ENCODE assay signal across 24 cellular contexts in genomic region chr7:156620246-156620775, GRCh38. TPM values are rescaled to one million over a fixed set of nuclear protein-coding genes. Genes with fewer than 3 reads are reported as not detected.
"Had no signal": no experiment of that assay in that cellular context is flagged by ENCODE, and none has a peak within 500 bp of the region (broad histone marks: within the 10 kb centered on the region; RNA-seq: fewer than 3 reads in every experiment).

No MANE protein-coding gene starts in this region.

- H3K36me3 ChIP-seq: gastrocnemius medialis, heart right ventricle, left ventricle myocardium inferior, lower lobe of right lung, neural progenitor cell, ovary, suprapubic skin, thyroid gland, upper lobe of left lung, uterus had no signal

- H3K9me3 Mint-ChIP-seq: natural killer cell treated with Interleukin-12 subunit alpha and Interleukin-12 subunit beta and Interleukin-15 and Interleukin-18, amount 100 ng/mL, for 72 hours had no signal

- H3K27ac ChIP-seq: dorsolateral prefrontal cortex, gastrocnemius medialis, heart right ventricle, left ventricle myocardium inferior, lower lobe of right lung, neural progenitor cell, ovary, suprapubic skin, thyroid gland, upper lobe of left lung, uterus had no signal

- FAIRE-seq: small intestine had no signal

- H3K4me2 ChIP-seq: neural progenitor cell had no signal

- H2AFZ ChIP-seq: neural progenitor cell had no signal

- H3K4me3 Mint-ChIP-seq: memory B cell; natural killer cell treated with Interleukin-12 subunit alpha and Interleukin-12 subunit beta and Interleukin-15 and Interleukin-18, amount 100 ng/mL, for 72 hours; neural progenitor cell had no signal

- H3K27ac Mint-ChIP-seq: memory B cell; natural killer cell treated with Interleukin-12 subunit alpha and Interleukin-12 subunit beta and Interleukin-15 and Interleukin-18, amount 100 ng/mL, for 72 hours; neural progenitor cell had no signal

- H3K9ac ChIP-seq: neural progenitor cell had no signal

- ATAC-seq: gastrocnemius medialis; heart right ventricle; left cardiac atrium; lower lobe of right lung; natural killer cell treated with Interleukin-12 subunit alpha and Interleukin-12 subunit beta and Interleukin-15 and Interleukin-18, amount 100 ng/mL, for 72 hours; right cardiac atrium; stimulated activated naive CD8-positive, alpha-beta T cell treated with anti-CD3 and anti-CD28 coated beads, Interleukin-15, Interleukin-2, amounts not matched to agents 100 U/mL and 50 U/mL, for 24 hours had no signal

- DNase-seq: cortex of kidney; dorsolateral prefrontal cortex; effector CD8-positive, alpha-beta T cell; gastrocnemius medialis; heart right ventricle; hypothalamus; islet precursor cell; left cardiac atrium; left ventricle myocardium inferior; lower lobe of right lung; midbrain; nucleus accumbens; ovary; small intestine; stimulated activated CD4-positive, alpha-beta T cell treated with anti-CD3 and anti-CD28 coated beads, Interleukin-2, amount 100 ng/mL, for 48 hours; stimulated activated naive CD8-positive, alpha-beta T cell treated with anti-CD3 and anti-CD28 coated beads, Interleukin-15, Interleukin-2, amounts not matched to agents 100 U/mL and 50 U/mL, for 24 hours; thyroid gland; upper lobe of left lung; uterus had no signal

- H3K4me3 ChIP-seq: dorsolateral prefrontal cortex, gastrocnemius medialis, heart right ventricle, left ventricle myocardium inferior, lower lobe of right lung, neural progenitor cell, ovary, suprapubic skin, thyroid gland, upper lobe of left lung, uterus had no signal

- H3K9me3 ChIP-seq: gastrocnemius medialis, lower lobe of right lung, suprapubic skin, thyroid gland, upper lobe of left lung had no signal

- H3K36me3 Mint-ChIP-seq: natural killer cell treated with Interleukin-12 subunit alpha and Interleukin-12 subunit beta and Interleukin-15 and Interleukin-18, amount 100 ng/mL, for 72 hours had no signal

- H3K4me1 ChIP-seq: gastrocnemius medialis, lower lobe of right lung, suprapubic skin, thyroid gland, uterus had no signal

- H3K27me3 ChIP-seq: ovary, thyroid gland, upper lobe of left lung, uterus had no signal

RNA-seq across cellular contexts. Expression of gene RNF32, which starts 20.3 kb away (rescaled TPM):
- total RNA-seq: left ventricle myocardium inferior; natural killer cell treated with Interleukin-12 subunit alpha and Interleukin-12 subunit beta and Interleukin-15 and Interleukin-18, amount 100 ng/mL, for 72 hours had no signal
